Comparison of ENCODE assay signal across 12 cellular contexts in genomic region chr3:45545476-45545875, GRCh38. TPM values are rescaled to one million over a fixed set of nuclear protein-coding genes. Genes with fewer than 3 reads are reported as not detected.
DNase-seq lines count a peak whose midpoint lies in the region; ATAC-seq and TF ChIP-seq lines count a peak whose summit lies in the region.
"Had no signal": no experiment of that assay in that cellular context is flagged by ENCODE, and none has a peak within 500 bp of the region (broad histone marks: within the 10 kb centered on the region; RNA-seq: fewer than 3 reads in every experiment).

No MANE protein-coding gene starts in this region.

- no peak for TF ChIP-seq CTCF in natural killer cell (IDR thresholded peaks at IDR 0.05)

- H3K4me3 Mint-ChIP-seq in natural killer cell: no peak overlapping the region
- no peak overlapping the region for H3K4me3 Mint-ChIP-seq in activated naive CD4-positive, alpha-beta T cell treated with anti-CD3 and anti-CD28 coated beads, Interleukin-2, amount 10 ng/mL, durations not matched to agents 7 days and 5 days
- H3K4me3 Mint-ChIP-seq: CD8-positive, alpha-beta T cell had no signal

- peaks cover 32 to 53% of the 10 kb centered on the region in 2 donors for H3K4me1 Mint-ChIP-seq in natural killer cell
- H3K4me1 Mint-ChIP-seq in activated naive CD4-positive, alpha-beta T cell treated with anti-CD3 and anti-CD28 coated beads, Interleukin-2, amount 10 ng/mL, durations not matched to agents 7 days and 5 days: no peaks in the 10 kb centered on the region

- H3K27ac Mint-ChIP-seq in natural killer cell: peak overlapping the region; percentile 80 to 97
- no peak overlapping the region for H3K27ac Mint-ChIP-seq in activated naive CD4-positive, alpha-beta T cell treated with anti-CD3 and anti-CD28 coated beads, Interleukin-2, amount 10 ng/mL, durations not matched to agents 7 days and 5 days
- H3K27ac Mint-ChIP-seq: activated T-helper 2 cell treated with anti-CD3 and anti-CD28 coated beads, Interferon-gamma antibody, Interleukin-2, Interleukin-4, amounts not matched to agents 10 μg/mL and 5 μg/mL and 100 μg/mL, durations not matched to agents 14 hours and 24 hours and 36 hours had no signal

- DNase-seq in CD1c-positive myeloid dendritic cell (ENCODE audit: extremely low spot score) (peak; percentile 69), NOMO-1 treated with dmso at 0.1 percent for 144 hours (lab: John Stamatoyannopoulos, UW; ENCODE audit: unreplicated experiment) (peak; percentile 58), erythroblast (lab: John Stamatoyannopoulos, UW) (peak; percentile 52 to 65), natural killer cell (no peak), NCI-H1930 (lab: John Stamatoyannopoulos, UW) (no peak), NCI-H345 (lab: John Stamatoyannopoulos, UW) (no peak)
- DNase-seq in activated naive CD4-positive, alpha-beta T cell treated with anti-CD3 and anti-CD28 coated beads, Interleukin-2, amount 10 ng/mL, durations not matched to agents 7 days and 5 days: no peak
- DNase-seq: CD8-positive, alpha-beta T cell; NCI-H2227 treated with DMSO at 0.1 percent for 48 hours; stimulated activated CD4-positive, alpha-beta T cell treated with anti-CD3 and anti-CD28 coated beads, Interleukin-12 subunit alpha, Interleukin-12 subunit beta, amount 100 ng/mL, for 4 hours had no signal

- peak in 1 of 3 donors; percentile 16 for ATAC-seq in natural killer cell
- no peak for ATAC-seq in GM18858 (IDR thresholded peaks at IDR 0.05; ENCODE audit: unreplicated experiment)
- ATAC-seq: CD8-positive, alpha-beta T cell had no signal

- no peak for TF ChIP-seq POLR2A in erythroblast (IDR thresholded peaks at IDR 0.05; ENCODE audit: low read length)

- no peaks in the 10 kb centered on the region for H3K9me3 Mint-ChIP-seq in natural killer cell
- no peaks in the 10 kb centered on the region for H3K9me3 Mint-ChIP-seq in activated naive CD4-positive, alpha-beta T cell treated with anti-CD3 and anti-CD28 coated beads, Interleukin-2, amount 10 ng/mL, durations not matched to agents 7 days and 5 days
- H3K9me3 Mint-ChIP-seq: activated T-helper 2 cell treated with anti-CD3 and anti-CD28 coated beads, Interferon-gamma antibody, Interleukin-2, Interleukin-4, amounts not matched to agents 10 μg/mL and 5 μg/mL and 100 μg/mL, durations not matched to agents 14 hours and 24 hours and 36 hours; CD8-positive, alpha-beta T cell had no signal

- H3K27me3 Mint-ChIP-seq in natural killer cell (ENCODE audit: low read depth in 2 of 2): no peaks in the 10 kb centered on the region
- no peaks in the 10 kb centered on the region for H3K27me3 Mint-ChIP-seq in activated naive CD4-positive, alpha-beta T cell treated with anti-CD3 and anti-CD28 coated beads, Interleukin-2, amount 10 ng/mL, durations not matched to agents 7 days and 5 days

- no peaks in the 10 kb centered on the region for H3K36me3 Mint-ChIP-seq in natural killer cell
- peaks cover 2% of the 10 kb centered on the region for H3K36me3 Mint-ChIP-seq in activated naive CD4-positive, alpha-beta T cell treated with anti-CD3 and anti-CD28 coated beads, Interleukin-2, amount 10 ng/mL, durations not matched to agents 7 days and 5 days

- intact Hi-C loops in natural killer cell (cut with micrococcal nuclease): no loop called here

- CTCF ChIA-PET in activated naive CD4-positive, alpha-beta T cell treated with anti-CD3 and anti-CD28 coated beads, Interleukin-2, amount 10 ng/mL, durations not matched to agents 7 days and 5 days (lab: Charles Lee): interaction anchor here (1.0 to 3.1 kb wide), 6 partner anchors 11 to 174 kb away, joined by 3 to 16 read pairs (median 8); no protein-coding TSS in a partner anchor

RNA-seq across cellular contexts. Expression of gene LIMD1, which starts 49.1 kb away (rescaled TPM):
- total RNA-seq in natural killer cell: 10 to 100 TPM; 41.7 to 52.2 (median 48.6) TPM

Comparison
In these comparisons a context has a peak if more than half of its experiments do, and no peak if none do; other contexts are left out.
1. DNase-seq: peak in CD1c-positive myeloid dendritic cell (single experiment), NOMO-1 treated with dmso at 0.1 percent for 144 hours (single experiment) and erythroblast (2 of 2); none in natural killer cell (single experiment), NCI-H1930 (0 of 2), NCI-H345 (single experiment) and activated naive CD4-positive, alpha-beta T cell treated with anti-CD3 and anti-CD28 coated beads, Interleukin-2, amount 10 ng/mL, durations not matched to agents 7 days and 5 days (single experiment).